In the genomic region with DNA sequence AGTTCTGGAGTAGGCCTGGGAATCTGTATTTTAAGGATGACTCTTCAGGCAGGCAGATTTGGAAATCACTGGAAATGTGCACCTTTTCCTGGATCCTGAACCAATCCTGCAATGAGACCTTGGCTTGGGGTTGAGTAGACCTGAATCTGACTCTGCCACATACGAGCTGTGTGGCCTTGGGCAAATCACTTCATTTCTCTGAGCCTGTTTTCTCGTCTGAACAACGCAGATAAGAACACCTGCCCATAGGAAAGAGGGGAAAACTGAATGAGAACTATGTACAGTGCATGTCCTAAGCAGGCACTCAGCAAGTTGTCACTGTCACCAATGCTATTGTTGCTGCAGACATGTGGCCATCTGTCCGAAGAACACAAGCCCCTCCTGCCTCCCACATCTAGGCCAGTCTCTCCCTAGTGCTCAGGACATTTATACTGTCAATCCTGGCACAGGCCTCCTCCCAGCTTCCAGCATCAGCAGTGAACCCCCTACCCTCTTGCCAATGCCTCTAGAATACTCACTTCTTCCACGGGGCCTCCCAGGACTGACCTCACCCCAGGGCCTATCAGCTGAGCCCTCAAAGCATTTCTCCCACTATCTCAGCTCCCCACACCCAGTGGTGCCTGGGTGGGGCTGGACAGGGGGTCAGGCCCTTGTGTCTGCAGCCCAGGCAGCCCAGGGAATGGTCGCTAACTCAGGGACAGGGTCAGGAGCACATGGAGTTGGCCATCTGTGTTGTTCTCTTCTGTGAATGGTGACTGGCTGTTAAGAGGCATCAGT, we compare ENCODE assay signal across 25 cellular contexts.
"Had no signal": no experiment of that assay in that cellular context is flagged by ENCODE, and none has a peak within 500 bp of the region (broad histone marks: within the 10 kb centered on the region; RNA-seq: fewer than 3 reads in every experiment).

No MANE protein-coding gene starts in this region.

- H3K27me3 ChIP-seq: breast epithelium had no signal

- H3K27ac Mint-ChIP-seq: activated CD8-positive, alpha-beta T cell treated with anti-CD3 and anti-CD28 coated beads, Interleukin-2, amount 10 ng/mL, durations not matched to agents 7 days and 5 days; activated naive CD4-positive, alpha-beta T cell treated with anti-CD3 and anti-CD28 coated beads, Interleukin-2, amount 50 U/mL, for 24 hours; T-helper 1 cell treated with Interleukin-12 subunit alpha and Interleukin-12 subunit beta and Interleukin-4 antibody, amounts not matched to agents 30 μg/mL and 1 μg/mL, for 36 hours; WTC11 had no signal

- DNase-seq: activated CD4-positive, alpha-beta T cell treated with anti-CD3 and anti-CD28 coated beads for 48 hours; activated CD4-positive, alpha-beta T cell treated with anti-CD3 and anti-CD28 coated beads, Interleukin-2, amount 50 U/mL, for 4 hours; activated CD4-positive, CD25-positive, alpha-beta regulatory T cell treated with anti-CD3 and anti-CD28 coated beads, Interleukin-2, amount 50 U/mL, for 72 hours; activated CD8-positive, alpha-beta memory T cell treated with anti-CD3 and anti-CD28 coated beads, Interleukin-2, amount 50 U/mL, for 48 hours; activated CD8-positive, alpha-beta T cell treated with anti-CD3 and anti-CD28 coated beads, Interleukin-2, amount 10 ng/mL, durations not matched to agents 7 days and 5 days; activated effector memory CD4-positive, alpha-beta T cell treated with Interleukin-2 at 50 U/mL for 16 hours; activated naive CD4-positive, alpha-beta T cell; activated T-cell treated with anti-CD3 and anti-CD28 coated beads, Interleukin-2, amount 50 U/mL, for 1 hour; aorta; MG63; MV-4-11; NCI-H1092 treated with DMSO at 0.1 percent for 48 hours; NCI-H1436; NCI-H1694 treated with DMSO at 0.1 percent for 48 hours; NCI-H2081; NCI-H446; NCI-H748 treated with DMSO at 0.1 percent for 48 hours; OCI-M1; RPMI8226 had no signal

- H3K9me3 Mint-ChIP-seq: activated naive CD4-positive, alpha-beta T cell treated with anti-CD3 and anti-CD28 coated beads, Interleukin-2, amount 50 U/mL, for 24 hours; T-helper 1 cell treated with Interleukin-12 subunit alpha and Interleukin-12 subunit beta and Interleukin-4 antibody, amounts not matched to agents 30 μg/mL and 1 μg/mL, for 36 hours; WTC11 had no signal

- H3K4me1 ChIP-seq: breast epithelium had no signal

- H3K36me3 Mint-ChIP-seq: activated naive CD4-positive, alpha-beta T cell treated with anti-CD3 and anti-CD28 coated beads, Interleukin-2, amount 50 U/mL, for 24 hours; WTC11 had no signal

- H3K27ac ChIP-seq: breast epithelium had no signal

- H3K4me3 Mint-ChIP-seq: activated CD8-positive, alpha-beta T cell treated with anti-CD3 and anti-CD28 coated beads, Interleukin-2, amount 10 ng/mL, durations not matched to agents 7 days and 5 days; activated naive CD4-positive, alpha-beta T cell treated with anti-CD3 and anti-CD28 coated beads, Interleukin-2, amount 50 U/mL, for 24 hours; T-helper 1 cell treated with Interleukin-12 subunit alpha and Interleukin-12 subunit beta and Interleukin-4 antibody, amounts not matched to agents 30 μg/mL and 1 μg/mL, for 36 hours; WTC11 had no signal

- H3K4me3 ChIP-seq: breast epithelium, MG63 had no signal

- ATAC-seq: activated CD8-positive, alpha-beta T cell treated with anti-CD3 and anti-CD28 coated beads, Interleukin-2, amount 10 ng/mL, durations not matched to agents 7 days and 5 days; Panc1; Right ventricle myocardium inferior; WTC11 had no signal

- H3K9me3 ChIP-seq: breast epithelium, MG63 had no signal

- H3K4me1 Mint-ChIP-seq: activated naive CD4-positive, alpha-beta T cell treated with anti-CD3 and anti-CD28 coated beads, Interleukin-2, amount 50 U/mL, for 24 hours had no signal

- H3K36me3 ChIP-seq: breast epithelium, MG63 had no signal
